In genomic region chr7:54546986-54547314, GRCh38 we compare ENCODE assay signal across 15 cellular contexts. TPM values are rescaled to one million over a fixed set of nuclear protein-coding genes. Genes with fewer than 3 reads are reported as not detected.
A peak's percentile ranks its signal among the peaks of the same experiment; 100 is the strongest.
DNase-seq lines count a peak whose midpoint lies in the region; ATAC-seq and TF ChIP-seq lines count a peak whose summit lies in the region.
"Had no signal": no experiment of that assay in that cellular context is flagged by ENCODE, and none has a peak within 500 bp of the region (broad histone marks: within the 10 kb centered on the region; RNA-seq: fewer than 3 reads in every experiment).

No MANE protein-coding gene starts in this region.

- TF ChIP-seq POLR2A in stomach (IDR thresholded peaks at IDR 0.05) = no peak

- no peaks in the 10 kb centered on the region for H3K36me3 Mint-ChIP-seq in WTC11
- no peaks in the 10 kb centered on the region for H3K36me3 Mint-ChIP-seq in HFFc6 (ENCODE audit: low read depth)
- H3K36me3 Mint-ChIP-seq: activated naive CD4-positive, alpha-beta T cell treated with anti-CD3 and anti-CD28 coated beads, Interleukin-2, amount 50 U/mL, for 24 hours; CD8-positive, alpha-beta T cell had no signal

- H3K27ac Mint-ChIP-seq in WTC11 = no peak overlapping the region
- no peak overlapping the region for H3K27ac Mint-ChIP-seq in HFFc6
- H3K27ac Mint-ChIP-seq: activated CD8-positive, alpha-beta memory T cell treated with anti-CD3 and anti-CD28 coated beads, Interleukin-2, amount 10 ng/mL, durations not matched to agents 7 days and 5 days; activated naive CD4-positive, alpha-beta T cell treated with anti-CD3 and anti-CD28 coated beads, Interleukin-2, amount 50 U/mL, for 24 hours; CD8-positive, alpha-beta T cell had no signal

- DNase-seq in WTC11 (ENCODE audit: low spot score) = no peak
- DNase-seq in stomach = no peak
- no peak for DNase-seq in RPMI8226
- DNase-seq in NCI-H510A (lab: John Stamatoyannopoulos, UW) = no peak
- DNase-seq in activated CD4-positive, alpha-beta T cell treated with anti-CD3 and anti-CD28 coated beads for 4 hours = no peak
- no peak for DNase-seq in HFFc6
- DNase-seq: activated CD8-positive, alpha-beta memory T cell treated with anti-CD3 and anti-CD28 coated beads, Interleukin-2, amount 10 ng/mL, durations not matched to agents 7 days and 5 days; CD8-positive, alpha-beta T cell; NCI-H1417; Right ventricle myocardium superior had no signal

- H3K9ac ChIP-seq in HUES48 (ENCODE audit: low read depth, low read length) (no peak overlapping the region; the same call in 1 of the 2 replicates), iPS-20b (ENCODE audit: low read depth, low read length) (peak overlapping the region; percentile 58; the same call in 1 of the 2 replicates)

- H3K27ac ChIP-seq in HUES48 (ENCODE audit: low read depth, low read length) (no peak overlapping the region), iPS-20b (ENCODE audit: low read length) (no peak overlapping the region), stomach (no peak overlapping the region)
- H3K27ac ChIP-seq: right atrium auricular region had no signal

- H3K4me1 ChIP-seq in HUES48 (ENCODE audit: control insufficient read depth, insufficient read depth, low read length) = peaks cover 20% of the 10 kb centered on the region
- H3K4me1 ChIP-seq in iPS-20b (ENCODE audit: insufficient read depth, low read length) = peaks cover 10% of the 10 kb centered on the region
- peaks cover 0 to 33% (median 16%) of the 10 kb centered on the region in 4 donors for H3K4me1 ChIP-seq in stomach

- TF ChIP-seq CTCF in WTC11 (IDR thresholded peaks at IDR 0.05) = no peak
- no peak for TF ChIP-seq CTCF in stomach (IDR thresholded peaks at IDR 0.05)
- no peak for TF ChIP-seq CTCF in HFFc6 (IDR thresholded peaks at IDR 0.05)

- no peak for TF ChIP-seq EP300 in stomach (IDR thresholded peaks at IDR 0.05)

- H3K36me3 ChIP-seq in HUES48 (ENCODE audit: control insufficient read depth, insufficient read depth, low read length) (no peaks in the 10 kb centered on the region), iPS-20b (ENCODE audit: insufficient read depth, low read depth, low read length) (no peaks in the 10 kb centered on the region), stomach (no peaks in the 10 kb centered on the region)
- H3K36me3 ChIP-seq: right atrium auricular region had no signal

- H3K4me3 ChIP-seq in HUES48 (ENCODE audit: low read depth, low read length) = peak overlapping the region; percentile 79
- peak overlapping the region; percentile 84 for H3K4me3 ChIP-seq in iPS-20b (ENCODE audit: low read length)
- H3K4me3 ChIP-seq in stomach = peak overlapping the region in 3 of 4 donors; percentile 29 to 39 (median 35)

- no peak for ATAC-seq in WTC11
- ATAC-seq: activated CD8-positive, alpha-beta memory T cell treated with anti-CD3 and anti-CD28 coated beads, Interleukin-2, amount 10 ng/mL, durations not matched to agents 7 days and 5 days; CD8-positive, alpha-beta T cell had no signal

- POLR2A ChIA-PET in WTC11 (lab: Charles Lee) = no interaction called here

- H3K4me1 Mint-ChIP-seq in WTC11 (peaks cover 22% of the 10 kb centered on the region), HFFc6 (ENCODE audit: low read depth) (no peaks in the 10 kb centered on the region)
- H3K4me1 Mint-ChIP-seq: activated CD8-positive, alpha-beta memory T cell treated with anti-CD3 and anti-CD28 coated beads, Interleukin-2, amount 10 ng/mL, durations not matched to agents 7 days and 5 days; activated naive CD4-positive, alpha-beta T cell treated with anti-CD3 and anti-CD28 coated beads, Interleukin-2, amount 50 U/mL, for 24 hours had no signal

- H3K9me3 ChIP-seq in HUES48 (ENCODE audit: control insufficient read depth, insufficient read depth, low read length) (no peaks in the 10 kb centered on the region), iPS-20b (ENCODE audit: insufficient read depth, low read depth, low read length) (no peaks in the 10 kb centered on the region), stomach (peaks cover 0 to 11% (median 2%) of the 10 kb centered on the region in 4 donors)
- H3K9me3 ChIP-seq: right atrium auricular region had no signal

- intact Hi-C loops in stomach (cut with DNase I; ENCODE audit: low total_unique reads) = no loop called here

- H3K9me3 Mint-ChIP-seq in WTC11 (no peaks in the 10 kb centered on the region), HFFc6 (peaks cover 4% of the 10 kb centered on the region; the same call in 1 of the 2 replicates)

- CTCF ChIA-PET in WTC11 (lab: Charles Lee) = interaction anchor here (0.6 to 1.2 kb wide), 2 partner anchors 116 to 179 kb away, joined by 3 read pairs; no protein-coding TSS in a partner anchor

- 2 to 12% (median 3%) methylated on average over 13 to 15 of the region's 15 CpGs for WGBS in stomach, 5 donors

- H3K27me3 ChIP-seq in HUES48 (ENCODE audit: control insufficient read depth, insufficient read depth, low read length) (peaks cover 58% of the 10 kb centered on the region), iPS-20b (ENCODE audit: insufficient read depth, low read length) (peaks cover 65% of the 10 kb centered on the region), stomach (peaks cover 4 to 53% (median 40%) of the 10 kb centered on the region in 3 donors)

- peaks cover 44% of the 10 kb centered on the region for H3K27me3 Mint-ChIP-seq in WTC11 (ENCODE audit: low read depth)
- H3K27me3 Mint-ChIP-seq in HFFc6 (ENCODE audit: insufficient read depth) = peaks cover 11% of the 10 kb centered on the region

- H3K4me3 Mint-ChIP-seq in WTC11 (peak overlapping the region; percentile 73), HFFc6 (no peak overlapping the region)
- H3K4me3 Mint-ChIP-seq: activated CD8-positive, alpha-beta memory T cell treated with anti-CD3 and anti-CD28 coated beads, Interleukin-2, amount 10 ng/mL, durations not matched to agents 7 days and 5 days; activated naive CD4-positive, alpha-beta T cell treated with anti-CD3 and anti-CD28 coated beads, Interleukin-2, amount 50 U/mL, for 24 hours; CD8-positive, alpha-beta T cell had no signal

TF ChIP-seq in WTC11, 78 proteins besides CTCF, POLR2A, EP300 and RAD21 (continues in another document):
- TF ChIP-seq NR2C2 (CRISPR knock-in tag; IDR thresholded peaks at IDR 0.05) = no peak
- TF ChIP-seq RORB (CRISPR knock-in tag; IDR thresholded peaks at IDR 0.05) = no peak
- TF ChIP-seq ZNF512 (CRISPR knock-in tag; IDR thresholded peaks at IDR 0.05; ENCODE audit: borderline replicate concordance) = 0 out of 2 replicates have a peak, but pooled peaks have one; percentile 4
- no peak for TF ChIP-seq HMGXB4 (CRISPR knock-in tag; IDR thresholded peaks at IDR 0.05)
- no peak for TF ChIP-seq ZNF671 (CRISPR knock-in tag; IDR thresholded peaks at IDR 0.05)
- no peak for TF ChIP-seq JUN (CRISPR knock-in tag; IDR thresholded peaks at IDR 0.05)

RNA-seq across cellular contexts. Expression of gene VSTM2A, which starts 4.8 kb away (rescaled TPM):
- 0.57 to 2.0 TPM (median 0.98 TPM) in 3 replicates for total RNA-seq in WTC11 (2021)
- 10 to 100 TPM in 1 of 5 donors, under 1 TPM in 1, not detected in 3; 0.29 to 13.6 TPM for total RNA-seq in stomach
- polyA plus RNA-seq in stomach = 1 to 10 TPM in 1 of 3 donors, under 1 TPM in 2; 0.23 to 5.8 (median 0.68) TPM
- not detected for total RNA-seq in HFFc6 (2021; fragmentation: NEBNext Ultra II Directional; extraction: Animal tissue kit (Norgen Biotek cat#: 25700))
- total RNA-seq: activated CD8-positive, alpha-beta memory T cell treated with anti-CD3 and anti-CD28 coated beads, Interleukin-2, amount 10 ng/mL, durations not matched to agents 7 days and 5 days; CD8-positive, alpha-beta T cell; right atrium auricular region; Right ventricle myocardium superior; subcutaneous adipose tissue had no signal
